Comparison of ENCODE assay signal across 8 cellular contexts in genomic region chr6:37432916-37433656, GRCh38. TPM values are rescaled to one million over a fixed set of nuclear protein-coding genes. Genes with fewer than 3 reads are reported as not detected.
DNase-seq lines count a peak whose midpoint lies in the region; ATAC-seq, FAIRE-seq and TF ChIP-seq lines count a peak whose summit lies in the region.

Gene CMTR1 (plus strand): TSS chr6:37433221. CDS start chr6:37435630, 2,409 bp downstream.

- FAIRE-seq in urothelium cell line (lab: Jason Lieb, UNC): no peak

- peak in 1 of 2 donors; percentile 15 for TF ChIP-seq CTCF in right atrium auricular region (IDR thresholded peaks at IDR 0.05)

- peaks cover 27% of the 10 kb centered on the region for H3K36me3 ChIP-seq in right atrium auricular region

- intact Hi-C loops in T-helper 2 cell treated with Interferon-gamma antibody and Interleukin-4, amounts not matched to agents 100 ng/mL and 5 ng/mL, for 36 hours (cut with micrococcal nuclease): loop anchor here (1.0 to 5.0 kb wide), 6 partner anchors 67 to 546 kb away; partner anchors contain the start of genes C6orf89 and ZFAND3

- H3K4me1 ChIP-seq in right atrium auricular region: peaks cover 0 to 25% of the 10 kb centered on the region in 2 donors

- H3K4me3 ChIP-seq in right atrium auricular region: peak within 1 kb of the TSS; percentile 83 to 90

- TF ChIP-seq POLR2A in GM18505 (IDR thresholded peaks at IDR 0.05; ENCODE audit: borderline replicate concordance, extremely low read depth, insufficient read depth, insufficient read length): peak; percentile 75

- ATAC-seq in GM18505 (IDR thresholded peaks at IDR 0.05; ENCODE audit: unreplicated experiment) (peak; percentile 86), HG02943 (IDR thresholded peaks at IDR 0.05; ENCODE audit: low read depth, unreplicated experiment) (peak; percentile 86)

- DNase-seq in NCI-H187 (lab: John Stamatoyannopoulos, UW): peak; percentile 68 to 80
- DNase-seq in anterior cingulate cortex (lab: John Stamatoyannopoulos, UW): peak in 57 of 58 donors; percentile 40 to 94 (median 86)
- DNase-seq in right atrium auricular region (ENCODE audit: low spot score): peak; percentile 95
- peak; percentile 57 for DNase-seq in pulmonary artery endothelial cell (ENCODE audit: low read depth, low spot score)
- DNase-seq in urothelium cell line (ENCODE audit: low spot score): peak; percentile 98

- H3K27ac ChIP-seq in right atrium auricular region: peak within 1 kb of the TSS; percentile 91 to 93

- no peaks in the 10 kb centered on the region for H3K9me3 ChIP-seq in right atrium auricular region

- H3K27me3 ChIP-seq in right atrium auricular region: no peaks in the 10 kb centered on the region

RNA-seq across cellular contexts. Expression of gene CMTR1, which starts in this region (rescaled TPM):
- total RNA-seq in T-helper 2 cell treated with Interferon-gamma antibody and Interleukin-4, amounts not matched to agents 100 ng/mL and 5 ng/mL, for 36 hours: 68.7 and 69.4 TPM in 2 replicates
- total RNA-seq in right atrium auricular region: 10 to 100 TPM; 20.4 to 21.1 TPM
- total RNA-seq in pulmonary artery endothelial cell: 32.6 and 61.9 TPM in 2 replicates

Comparison
In these comparisons a context has a peak if more than half of its experiments do, and no peak if none do; other contexts are left out.
1. Peak in every context shown above with its lines: DNase-seq, ATAC-seq, H3K4me3 ChIP-seq and H3K27ac ChIP-seq.